In the genomic region with DNA sequence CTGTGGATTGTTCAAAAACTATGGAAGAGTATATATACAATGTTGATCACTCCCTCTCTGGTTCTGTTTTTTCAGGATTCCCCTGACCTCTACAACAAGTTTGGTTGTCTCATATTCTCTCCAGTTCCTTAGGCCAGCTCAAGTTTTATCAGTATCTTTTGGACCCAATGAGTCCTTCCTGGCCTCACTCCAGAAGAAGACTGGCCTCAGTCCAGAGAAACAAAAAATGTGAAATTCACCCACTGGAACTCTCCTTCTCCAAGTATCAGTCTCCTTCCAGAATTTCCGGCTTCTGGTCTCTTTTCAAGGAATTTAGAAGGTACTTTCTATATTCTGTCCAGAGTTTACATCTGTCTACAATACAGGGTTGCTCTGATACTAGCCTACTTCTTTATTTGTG, we compare ENCODE assay signal across 21 cellular contexts.
DNase-seq lines count a peak whose midpoint lies in the region; ATAC-seq and TF ChIP-seq lines count a peak whose summit lies in the region.
"Had no signal": no experiment of that assay in that cellular context is flagged by ENCODE, and none has a peak within 500 bp of the region (broad histone marks: within the 10 kb centered on the region; RNA-seq: fewer than 3 reads in every experiment).

No MANE protein-coding gene starts in this region.

- DNase-seq in OCI-M1 (lab: John Stamatoyannopoulos, UW) (peak; percentile 39), erythroblast (lab: John Stamatoyannopoulos, UW) (peak; percentile 25 to 30), fibroblast of the aortic adventitia (ENCODE audit: low read depth) (peak; percentile 51)
- DNase-seq: 8988T; ACHN; AML-193; BE2C; CD4-positive, alpha-beta T cell; CD8-positive, alpha-beta memory T cell; DMS 273 treated with DMSO at 0.1 percent for 48 hours; DMS79; GF-D8; GOT3; HFFc6 had no signal

- TF ChIP-seq CTCF in KMS-11 (conservative IDR thresholded peaks at IDR 0.05; ENCODE audit: low read depth, low read length) = no peak
- TF ChIP-seq CTCF in fibroblast of the aortic adventitia (IDR thresholded peaks at IDR 0.05; ENCODE audit: insufficient read depth, low read length) = no peak

- TF ChIP-seq POLR2A in erythroblast (IDR thresholded peaks at IDR 0.05; ENCODE audit: low read length) = no peak

- no peaks in the 10 kb centered on the region for H4K20me1 ChIP-seq in KMS-11 (ENCODE audit: insufficient read depth)
- H4K20me1 ChIP-seq: BLaER1 treated with 17β-estradiol and CSF1 and Interleukin-3, amounts not matched to agents 10 nM and 100 nM had no signal

- H3K27ac ChIP-seq in KMS-11 = peak overlapping the region; percentile 64
- H3K27ac ChIP-seq: A549; BLaER1 treated with 17β-estradiol and CSF1 and Interleukin-3, amounts not matched to agents 10 nM and 100 nM had no signal

- H3K36me3 ChIP-seq in KMS-11 (ENCODE audit: insufficient read depth) = no peaks in the 10 kb centered on the region
- H3K36me3 ChIP-seq: BLaER1 treated with 17β-estradiol and CSF1 and Interleukin-3, amounts not matched to agents 10 nM and 100 nM; HAP-1 had no signal

- H3K27me3 ChIP-seq in KMS-11 (ENCODE audit: insufficient read depth, low read depth) = no peaks in the 10 kb centered on the region
- H3K27me3 ChIP-seq: BE2C; BLaER1 treated with 17β-estradiol and CSF1 and Interleukin-3, amounts not matched to agents 10 nM and 100 nM had no signal

- peak overlapping the region; percentile 69 for H3K4me2 ChIP-seq in KMS-11
- H3K4me2 ChIP-seq: A549; BLaER1 treated with 17β-estradiol and CSF1 and Interleukin-3, amounts not matched to agents 10 nM and 100 nM had no signal

- peaks cover 29% of the 10 kb centered on the region for H3K4me1 ChIP-seq in KMS-11 (ENCODE audit: low read depth, poor library complexity, severe bottlenecking)
- H3K4me1 ChIP-seq: A549; BE2C; BLaER1 treated with 17β-estradiol and CSF1 and Interleukin-3, amounts not matched to agents 10 nM and 100 nM; HAP-1 had no signal

- no peaks in the 10 kb centered on the region for H3K79me2 ChIP-seq in KMS-11 (ENCODE audit: insufficient read depth, low read depth)

- H3K4me3 ChIP-seq in KMS-11 (IDR thresholded peaks at IDR 0.05; ENCODE audit: insufficient read depth, low read depth, low read length) (no peak overlapping the region), fibroblast of the aortic adventitia (ENCODE audit: low read depth, low read length) (no peak overlapping the region)
- H3K4me3 ChIP-seq: A549; BLaER1 treated with 17β-estradiol and CSF1 and Interleukin-3, amounts not matched to agents 10 nM and 100 nM; HAP-1 had no signal

- H3K9ac ChIP-seq in KMS-11 = peak overlapping the region; percentile 11; the same call in 1 of the 2 replicates
- H3K9ac ChIP-seq: BLaER1 treated with 17β-estradiol and CSF1 and Interleukin-3, amounts not matched to agents 10 nM and 100 nM had no signal

- peak overlapping the region; percentile 55 for H2AFZ ChIP-seq in KMS-11 (ENCODE audit: low read depth)

- ATAC-seq in HG02798 (IDR thresholded peaks at IDR 0.05; ENCODE audit: poor library complexity, unreplicated experiment) (no peak), HG03521 (IDR thresholded peaks at IDR 0.05; ENCODE audit: unreplicated experiment) (no peak), GM21367 (IDR thresholded peaks at IDR 0.05; ENCODE audit: unreplicated experiment) (no peak)
- ATAC-seq: A549 had no signal
